ENCODE assay signal across 8 cellular contexts in genomic region chr10:117167346-117168134, GRCh38. TPM values are rescaled to one million over a fixed set of nuclear protein-coding genes. Genes with fewer than 3 reads are reported as not detected.
A peak's percentile ranks its signal among the peaks of the same experiment; 100 is the strongest.
DNase-seq lines count a peak whose midpoint lies in the region; ATAC-seq and TF ChIP-seq lines count a peak whose summit lies in the region.

No MANE protein-coding gene starts in this region.

- H3K4me1 Mint-ChIP-seq in CD8-positive, alpha-beta memory T cell = peaks cover 21 to 48% (median 32%) of the 10 kb centered on the region in 3 donors
- H3K4me1 Mint-ChIP-seq in dendritic cell treated with granulocyte-macrophage colony-stimulating factor and Interleukin-4, amounts not matched to agents 40 ng/mL and 50 ng/mL, for 4 days (ENCODE audit: low read depth) = peaks cover 55% of the 10 kb centered on the region
- peaks cover 8% of the 10 kb centered on the region for H3K4me1 Mint-ChIP-seq in nephron progenitor cell

- H3K4me1 ChIP-seq in CD8-positive, alpha-beta memory T cell (ENCODE audit: insufficient read depth, low read length) = peaks cover 14% of the 10 kb centered on the region

- peaks cover 66 to 72% of the 10 kb centered on the region in 2 donors for H3K27me3 Mint-ChIP-seq in CD8-positive, alpha-beta memory T cell
- H3K27me3 Mint-ChIP-seq in dendritic cell treated with granulocyte-macrophage colony-stimulating factor and Interleukin-4, amounts not matched to agents 40 ng/mL and 50 ng/mL, for 4 days = peaks cover 98% of the 10 kb centered on the region
- peaks cover 100% of the 10 kb centered on the region for H3K27me3 Mint-ChIP-seq in nephron progenitor cell (ENCODE audit: low read depth, poor library complexity)

- H3K27ac ChIP-seq in CD8-positive, alpha-beta memory T cell (ENCODE audit: low read depth, low read length) = no peak overlapping the region

- ATAC-seq in HG03066 (IDR thresholded peaks at IDR 0.05; ENCODE audit: low read depth, unreplicated experiment) = peak; percentile 24

- H3K4me3 ChIP-seq in CD8-positive, alpha-beta memory T cell (ENCODE audit: low read length) = peak overlapping the region; percentile 28

- H3K4me3 Mint-ChIP-seq in CD8-positive, alpha-beta memory T cell = peak overlapping the region in 6 of 7 donors; percentile 44 to 88 (median 64)
- peak overlapping the region; percentile 67 for H3K4me3 Mint-ChIP-seq in dendritic cell treated with granulocyte-macrophage colony-stimulating factor and Interleukin-4, amounts not matched to agents 40 ng/mL and 50 ng/mL, for 4 days
- H3K4me3 Mint-ChIP-seq in nephron progenitor cell = peak overlapping the region; percentile 54

- intact Hi-C loops in dendritic cell treated with granulocyte-macrophage colony-stimulating factor and Interleukin-4, amounts not matched to agents 40 ng/mL and 50 ng/mL, for 4 days (cut with micrococcal nuclease) = loop anchor here (5.0 kb wide), 1 partner anchor 165 kb away; no protein-coding TSS in a partner anchor

- no peaks in the 10 kb centered on the region for H3K36me3 ChIP-seq in CD8-positive, alpha-beta memory T cell (ENCODE audit: insufficient read depth, low read length)

- peaks cover 0 to 1% (median 0%) of the 10 kb centered on the region in 3 donors for H3K36me3 Mint-ChIP-seq in CD8-positive, alpha-beta memory T cell
- no peaks in the 10 kb centered on the region for H3K36me3 Mint-ChIP-seq in dendritic cell treated with granulocyte-macrophage colony-stimulating factor and Interleukin-4, amounts not matched to agents 40 ng/mL and 50 ng/mL, for 4 days (ENCODE audit: low read depth)
- H3K36me3 Mint-ChIP-seq in nephron progenitor cell (ENCODE audit: low read depth) = no peaks in the 10 kb centered on the region

- H3K27ac Mint-ChIP-seq in CD8-positive, alpha-beta memory T cell = no peak overlapping the region
- H3K27ac Mint-ChIP-seq in dendritic cell treated with granulocyte-macrophage colony-stimulating factor and Interleukin-4, amounts not matched to agents 40 ng/mL and 50 ng/mL, for 4 days = no peak overlapping the region
- H3K27ac Mint-ChIP-seq in nephron progenitor cell = no peak overlapping the region

- H3K9me3 Mint-ChIP-seq in CD8-positive, alpha-beta memory T cell = peaks cover 0 to 3% (median 0%) of the 10 kb centered on the region in 5 donors
- no peaks in the 10 kb centered on the region for H3K9me3 Mint-ChIP-seq in dendritic cell treated with granulocyte-macrophage colony-stimulating factor and Interleukin-4, amounts not matched to agents 40 ng/mL and 50 ng/mL, for 4 days
- no peaks in the 10 kb centered on the region for H3K9me3 Mint-ChIP-seq in nephron progenitor cell

- DNase-seq in CD8-positive, alpha-beta memory T cell = no peak
- DNase-seq in nephron progenitor cell (peak; percentile 15), AG08395 (ENCODE audit: low spot score) (no peak), DMS153 treated with DMSO at 0.1 percent for 48 hours (lab: John Stamatoyannopoulos, UW; ENCODE audit: unreplicated experiment) (no peak), NCI-H1417 (lab: John Stamatoyannopoulos, UW) (no peak)
- no peak for DNase-seq in activated CD4-positive, CD25-positive, alpha-beta regulatory T cell treated with anti-CD3 and anti-CD28 coated beads, Interleukin-2, amount 50 U/mL, for 72 hours

- TF ChIP-seq CTCF in nephron progenitor cell (IDR thresholded peaks at IDR 0.05) = no peak

- POLR2A ChIA-PET in CD8-positive, alpha-beta memory T cell (lab: Charles Lee) = no interaction called here

- CTCF ChIA-PET in CD8-positive, alpha-beta memory T cell (lab: Charles Lee) = interaction anchor here (0.7 to 3.2 kb wide), 8 partner anchors 9 to 485 kb away, joined by 3 to 26 read pairs (median 8); no protein-coding TSS in a partner anchor

- no peaks in the 10 kb centered on the region for H3K9me3 ChIP-seq in CD8-positive, alpha-beta memory T cell (ENCODE audit: low read length)

- peaks cover 72% of the 10 kb centered on the region for H3K27me3 ChIP-seq in CD8-positive, alpha-beta memory T cell (ENCODE audit: insufficient read depth, low read length, poor library complexity, severe bottlenecking)

RNA-seq across cellular contexts. Expression of gene VAX1, which starts 29.5 kb away (rescaled TPM):
- not detected for total RNA-seq in CD8-positive, alpha-beta memory T cell
- polyA plus RNA-seq in CD8-positive, alpha-beta memory T cell = not detected

RNA-seq across cellular contexts. Expression of gene KCNK18, which starts 29.7 kb away (rescaled TPM):
- not detected for total RNA-seq in CD8-positive, alpha-beta memory T cell
- not detected for polyA plus RNA-seq in CD8-positive, alpha-beta memory T cell
